1 cellular context compared by ENCODE assay signal in the genomic region with DNA sequence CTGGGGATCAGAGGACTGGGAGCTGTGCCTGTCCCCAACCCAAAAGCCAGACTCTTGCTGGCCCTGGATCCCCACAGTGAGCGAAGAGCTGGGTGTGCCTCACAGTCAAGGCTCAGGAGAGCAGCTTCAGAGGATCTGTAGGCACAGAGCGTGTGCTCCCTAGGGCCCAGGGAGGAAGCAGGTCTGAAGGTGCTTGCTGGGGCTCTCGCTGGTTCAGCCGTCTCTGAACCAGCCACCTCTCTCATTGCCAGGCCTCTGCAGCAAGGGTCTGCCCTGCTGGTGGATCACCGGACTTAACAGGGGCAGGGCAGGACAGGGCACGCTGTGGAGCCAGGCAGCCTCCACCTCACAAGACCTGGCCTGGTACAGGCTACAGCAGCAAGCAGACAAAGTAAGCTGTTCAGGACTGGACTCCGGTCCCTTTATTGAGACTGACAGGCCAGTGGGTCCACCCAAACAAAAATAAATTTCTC.
TF ChIP-seq lines count a peak whose summit lies in the region.

No MANE protein-coding gene starts in this region.

TF ChIP-seq in H1, 55 proteins besides CTCF, POLR2A, EP300 and RAD21:
- no peak for TF ChIP-seq SIRT6 (IDR thresholded peaks at IDR 0.05; ENCODE audit: low read length)
- TF ChIP-seq BCL11A (IDR thresholded peaks at IDR 0.05; ENCODE audit: low read depth in 2 of 2, low read length in 2 of 2), result no peak
- TF ChIP-seq POLR2AphosphoS5 (IDR thresholded peaks at IDR 0.05; ENCODE audit: low read depth, low read length), result 0 out of 2 replicates have a peak, but pooled peaks have one; percentile 13
